ENCODE assay signal across 39 cellular contexts in genomic region chr12:130766470-130766869, GRCh38. TPM values are rescaled to one million over a fixed set of nuclear protein-coding genes. Genes with fewer than 3 reads are reported as not detected.
"Had no signal": no experiment of that assay in that cellular context is flagged by ENCODE, and none has a peak within 500 bp of the region (broad histone marks: within the 10 kb centered on the region; RNA-seq: fewer than 3 reads in every experiment).

No MANE protein-coding gene starts in this region.

- H3K27ac Mint-ChIP-seq: activated B cell treated with CpG ODN at 0.5 μM for 24 hours; activated CD8-positive, alpha-beta T cell treated with anti-CD3 and anti-CD28 coated beads for 36 hours; activated naive CD4-positive, alpha-beta T cell treated with anti-CD3 and anti-CD28 coated beads for 36 hours; activated naive CD4-positive, alpha-beta T cell treated with anti-CD3 and anti-CD28 coated beads, Interleukin-2, amount 50 U/mL, for 24 hours; activated naive CD8-positive, alpha-beta T cell treated with anti-CD3 and anti-CD28 coated beads for 36 hours; activated naive CD8-positive, alpha-beta T cell treated with anti-CD3 and anti-CD28 coated beads, Interleukin-2, amount 50 U/mL, for 24 hours; activated T-helper 17 cell treated with anti-CD3 and anti-CD28 coated beads, Interleukin-2, amount 50 U/mL, for 72 hours; T-helper 17 cell; T-helper 2 cell treated with Interferon-gamma antibody and Interleukin-4, amounts not matched to agents 5 μg/mL and 100 μg/mL, for 36 hours had no signal

- H3K36me3 ChIP-seq: adrenal gland, breast epithelium, cardiac muscle cell, colonic mucosa, esophagus squamous epithelium, gastroesophageal sphincter, heart right ventricle, WERI-Rb-1 had no signal

- DNase-seq: activated B cell treated with CpG ODN at 0.5 μM for 24 hours; activated CD4-positive, alpha-beta T cell treated with anti-CD3 and anti-CD28 coated beads for 48 hours; activated CD4-positive, alpha-beta T cell treated with anti-CD3 and anti-CD28 coated beads, Interleukin-2, amount 50 U/mL, for 1 hour; activated CD4-positive, alpha-beta T cell treated with anti-CD3 and anti-CD28 coated beads, Interleukin-2, amount 50 U/mL, for 48 hours; activated CD8-positive, alpha-beta memory T cell treated with anti-CD3 and anti-CD28 coated beads for 24 hours; activated CD8-positive, alpha-beta T cell treated with anti-CD3 and anti-CD28 coated beads for 36 hours; activated effector memory CD4-positive, alpha-beta T cell treated with Interleukin-2 at 50 U/mL for 16 hours; activated naive CD4-positive, alpha-beta T cell treated with anti-CD3 and anti-CD28 coated beads for 36 hours; activated naive CD8-positive, alpha-beta T cell treated with anti-CD3 and anti-CD28 coated beads for 36 hours; activated naive CD8-positive, alpha-beta T cell treated with anti-CD3 and anti-CD28 coated beads, Interleukin-2, amount 50 U/mL, for 24 hours; activated T-cell treated with anti-CD3 and anti-CD28 coated beads, Interleukin-2, amount 50 U/mL, for 4 hours; adrenal gland; amygdala; aorta; body of pancreas; central memory CD4-positive, alpha-beta T cell; cerebellar nuclear complex; colonic mucosa; effector CD8-positive, alpha-beta T cell; esophagus squamous epithelium; foreskin melanocyte; heart right ventricle; T-helper 17 cell; T1000; WERI-Rb-1 had no signal

- ATAC-seq: activated CD4-positive, CD25-positive, alpha-beta regulatory T cell treated with anti-CD3 and anti-CD28 coated beads, Interleukin-2, amount 50 U/mL, for 24 hours; activated CD8-positive, alpha-beta T cell treated with anti-CD3 and anti-CD28 coated beads for 36 hours; activated naive CD8-positive, alpha-beta T cell treated with anti-CD3 and anti-CD28 coated beads, Interleukin-2, amount 50 U/mL, for 24 hours; activated T-cell treated with anti-CD3 and anti-CD28 coated beads, Interleukin-2, amount 50 U/mL, for 4 hours; activated T-helper 17 cell treated with anti-CD3 and anti-CD28 coated beads, Interleukin-2, amount 50 U/mL, for 72 hours; body of pancreas; gastroesophageal sphincter; heart right ventricle; T-helper 17 cell had no signal

- H3K27me3 Mint-ChIP-seq: activated CD8-positive, alpha-beta T cell treated with anti-CD3 and anti-CD28 coated beads for 36 hours had no signal

- H3K4me3 Mint-ChIP-seq: activated B cell treated with CpG ODN at 0.5 μM for 24 hours; activated CD8-positive, alpha-beta T cell treated with anti-CD3 and anti-CD28 coated beads for 36 hours; activated naive CD4-positive, alpha-beta T cell treated with anti-CD3 and anti-CD28 coated beads for 36 hours; activated naive CD4-positive, alpha-beta T cell treated with anti-CD3 and anti-CD28 coated beads, Interleukin-2, amount 50 U/mL, for 24 hours; activated naive CD8-positive, alpha-beta T cell treated with anti-CD3 and anti-CD28 coated beads for 36 hours; activated naive CD8-positive, alpha-beta T cell treated with anti-CD3 and anti-CD28 coated beads, Interleukin-2, amount 50 U/mL, for 24 hours; activated T-cell treated with anti-CD3 and anti-CD28 coated beads, Interleukin-2, amount 50 U/mL, for 4 hours; activated T-helper 17 cell treated with anti-CD3 and anti-CD28 coated beads, Interleukin-2, amount 50 U/mL, for 72 hours; T-helper 17 cell; T-helper 2 cell treated with Interferon-gamma antibody and Interleukin-4, amounts not matched to agents 5 μg/mL and 100 μg/mL, for 36 hours had no signal

- H3K9me3 Mint-ChIP-seq: activated B cell treated with CpG ODN at 0.5 μM for 24 hours; activated CD8-positive, alpha-beta T cell treated with anti-CD3 and anti-CD28 coated beads for 36 hours; activated naive CD4-positive, alpha-beta T cell treated with anti-CD3 and anti-CD28 coated beads for 36 hours; activated naive CD4-positive, alpha-beta T cell treated with anti-CD3 and anti-CD28 coated beads, Interleukin-2, amount 50 U/mL, for 24 hours; activated naive CD8-positive, alpha-beta T cell treated with anti-CD3 and anti-CD28 coated beads for 36 hours; activated naive CD8-positive, alpha-beta T cell treated with anti-CD3 and anti-CD28 coated beads, Interleukin-2, amount 50 U/mL, for 24 hours; activated T-cell treated with anti-CD3 and anti-CD28 coated beads, Interleukin-2, amount 50 U/mL, for 4 hours; activated T-helper 17 cell treated with anti-CD3 and anti-CD28 coated beads, Interleukin-2, amount 50 U/mL, for 72 hours; T-helper 2 cell treated with Interferon-gamma antibody and Interleukin-4, amounts not matched to agents 5 μg/mL and 100 μg/mL, for 36 hours had no signal

- H3K27ac ChIP-seq: adrenal gland, body of pancreas, breast epithelium, cardiac muscle cell, colonic mucosa, epithelial cell of prostate, esophagus squamous epithelium, gastroesophageal sphincter, heart right ventricle, WERI-Rb-1 had no signal

- H3K4me1 Mint-ChIP-seq: activated naive CD4-positive, alpha-beta T cell treated with anti-CD3 and anti-CD28 coated beads, Interleukin-2, amount 50 U/mL, for 24 hours; T-helper 17 cell had no signal

- H3K4me3 ChIP-seq: adrenal gland, body of pancreas, breast epithelium, cardiac muscle cell, colonic mucosa, esophagus squamous epithelium, gastroesophageal sphincter, heart right ventricle had no signal

- H3K4me1 ChIP-seq: adrenal gland, body of pancreas, breast epithelium, colonic mucosa, heart right ventricle had no signal

- FAIRE-seq: endometrium, endothelial cell of umbilical vein had no signal

- H3K9me3 ChIP-seq: adrenal gland, breast epithelium, colonic mucosa, esophagus squamous epithelium, gastroesophageal sphincter had no signal

- H3K27me3 ChIP-seq: body of pancreas, colonic mucosa had no signal

RNA-seq across cellular contexts. Expression of gene RIMBP2, which starts 50.4 kb away (rescaled TPM):
- total RNA-seq: activated B cell treated with CpG ODN at 0.5 μM for 24 hours; activated CD8-positive, alpha-beta T cell treated with anti-CD3 and anti-CD28 coated beads for 36 hours; activated naive CD4-positive, alpha-beta T cell treated with anti-CD3 and anti-CD28 coated beads for 36 hours; activated naive CD8-positive, alpha-beta T cell treated with anti-CD3 and anti-CD28 coated beads for 36 hours; activated T-cell treated with anti-CD3 and anti-CD28 coated beads, Interleukin-2, amount 50 U/mL, for 4 hours; dermis microvascular lymphatic vessel endothelial cell; endothelial cell of umbilical vein; fibroblast of villous mesenchyme; glomerular endothelial cell; T-helper 17 cell had no signal
- polyA plus RNA-seq: aorta, fibroblast of lung had no signal
